Comparison of ENCODE assay signal across 21 cellular contexts in the genomic region with DNA sequence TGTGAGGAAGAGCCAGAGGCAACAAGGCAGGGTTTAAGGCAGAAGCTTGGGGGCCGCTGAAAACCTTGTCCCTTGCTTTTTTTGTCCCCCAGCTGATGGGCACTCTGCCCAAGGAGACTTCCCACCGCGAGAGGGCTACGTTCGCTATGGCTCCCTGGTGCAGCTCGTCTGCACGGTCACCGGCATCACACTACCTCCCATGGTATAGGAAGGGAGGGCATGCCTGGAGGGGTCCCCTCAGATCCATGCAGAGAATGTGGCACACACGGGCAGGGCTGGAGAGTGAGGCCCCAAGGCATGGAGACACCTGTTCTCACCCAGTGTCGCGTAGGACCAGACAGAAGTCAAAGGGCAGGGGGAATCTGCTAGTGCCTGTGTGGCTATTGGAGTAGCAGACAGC. TPM values are rescaled to one million over a fixed set of nuclear protein-coding genes. Genes with fewer than 3 reads are reported as not detected.
DNase-seq lines count a peak whose midpoint lies in the region; ATAC-seq, FAIRE-seq and TF ChIP-seq lines count a peak whose summit lies in the region.
"Had no signal": no experiment of that assay in that cellular context is flagged by ENCODE, and none has a peak within 500 bp of the region (broad histone marks: within the 10 kb centered on the region; RNA-seq: fewer than 3 reads in every experiment).

No MANE protein-coding gene starts in this region.

- no peak overlapping the region for H2BK120ac ChIP-seq in H1 (replicated peaks; ENCODE audit: low read depth, low read length)

- no peak overlapping the region for H3K23ac ChIP-seq in H1 (ENCODE audit: insufficient read length)

- CTCF ChIA-PET in H1 (lab: Charles Lee; ENCODE audit: partially characterized antibody): interaction anchor here (0.9 to 5.3 kb wide), 9 partner anchors 21 to 457 kb away, joined by 3 to 31 read pairs (median 5); no protein-coding TSS in a partner anchor

- no peak overlapping the region for H3K4ac ChIP-seq in H1 (replicated peaks; ENCODE audit: insufficient read length, low read depth, low read length)

- no peak overlapping the region for H2BK15ac ChIP-seq in H1 (ENCODE audit: low read length)

- TF ChIP-seq RAD21 in H1 (IDR thresholded peaks at IDR 0.05 in 1 of 2, conservative IDR thresholded peaks at IDR 0.05 in 1 of 2; ENCODE audit: low read depth in 2 of 2, low read length in 2 of 2): no peak

- H3K36me3 ChIP-seq in BLaER1 (no peaks in the 10 kb centered on the region), H1 (ENCODE audit: control insufficient read depth in 2 of 4, insufficient read depth in 4 of 4, low read length in 3 of 4) (no peaks in the 10 kb centered on the region), upper lobe of right lung (no peaks in the 10 kb centered on the region)
- no peaks in the 10 kb centered on the region for H3K36me3 ChIP-seq in BLaER1 treated with 17β-estradiol and CSF1 and Interleukin-3, amounts not matched to agents 10 nM and 100 nM
- H3K36me3 ChIP-seq: HAP-1 had no signal

- peak overlapping the region; percentile 54; the same call in 1 of the 2 replicates for H4K8ac ChIP-seq in H1 (ENCODE audit: extremely low read depth, insufficient read depth, low read length)

- 86% methylated on average over 11 of the region's 11 CpGs; no CpG with 5 or more reads in 1 of the 2 experiments for WGBS in H1 (ENCODE audit: extremely low coverage in 1 of 2, insufficient coverage in 1 of 2, insufficient read length in 1 of 2, insufficient replicate concordance in 2 of 2, low coverage in 1 of 2, low lambda C conversion rate in 2 of 2, missing lambda C conversion rate in 1 of 2), 2 experiments

- no peak overlapping the region for H2BK20ac ChIP-seq in H1 (ENCODE audit: low read length)

- TF ChIP-seq POLR2A in H1 (IDR thresholded peaks at IDR 0.05; ENCODE audit: control extremely low read depth in 1 of 2, low read depth in 2 of 2, low read length in 2 of 2): no peak

- no peak overlapping the region for H4K5ac ChIP-seq in H1 (ENCODE audit: insufficient read length, low read depth, low read length)

- H3K18ac ChIP-seq in H1 (ENCODE audit: extremely low read depth, low read length): no peak overlapping the region; the same call in 1 of the 2 replicates

- H3K9me3 ChIP-seq in BLaER1 (no peaks in the 10 kb centered on the region), H1 (ENCODE audit: insufficient read depth in 2 of 2, low read depth in 1 of 2, low read length in 1 of 2) (no peaks in the 10 kb centered on the region), upper lobe of right lung (no peaks in the 10 kb centered on the region)
- no peaks in the 10 kb centered on the region for H3K9me3 ChIP-seq in BLaER1 treated with 17β-estradiol and CSF1 and Interleukin-3, amounts not matched to agents 10 nM and 100 nM (replicated peaks in 1 of 11)
- H3K9me3 ChIP-seq: HAP-1 had no signal

- H3K9ac ChIP-seq in BLaER1 (0 out of 2 replicates have a peak overlapping the region, but pooled peaks have one; percentile 25), H1 (replicated peaks in 1 of 4; ENCODE audit: extremely low read depth in 1 of 4, low read depth in 3 of 4, low read length in 3 of 4) (no peak overlapping the region)
- no peak overlapping the region for H3K9ac ChIP-seq in BLaER1 treated with 17β-estradiol and CSF1 and Interleukin-3, amounts not matched to agents 10 nM and 100 nM

- no peak overlapping the region for H2BK5ac ChIP-seq in H1 (ENCODE audit: low read depth, low read length)

- no peak overlapping the region for H2AFZ ChIP-seq in H1 (ENCODE audit: low read length)
- H2AFZ ChIP-seq: GM23338 had no signal

- H3K56ac ChIP-seq in H1 (replicated peaks; ENCODE audit: insufficient read length, low read depth, low read length): no peak overlapping the region

- TF ChIP-seq CTCF in H1 (IDR thresholded peaks at IDR 0.05; ENCODE audit: control extremely low read depth in 1 of 3, insufficient read depth in 1 of 3, low read depth in 1 of 3, low read length in 3 of 3) (no peak), upper lobe of right lung (IDR thresholded peaks at IDR 0.05) (no peak)

- H3K4me3 ChIP-seq in BLaER1 (no peak overlapping the region; the same call in 1 of the 2 replicates), H1 (ENCODE audit: extremely low read depth in 1 of 4, insufficient read depth in 2 of 4, low read depth in 3 of 4, low read length in 4 of 4) (no peak overlapping the region), upper lobe of right lung (no peak overlapping the region)
- no peak overlapping the region for H3K4me3 ChIP-seq in BLaER1 treated with 17β-estradiol and CSF1 and Interleukin-3, amounts not matched to agents 10 nM and 100 nM
- H3K4me3 ChIP-seq: GM23338, HAP-1 had no signal

- H2BK12ac ChIP-seq in H1 (ENCODE audit: low read depth, low read length): no peak overlapping the region

- no peak for TF ChIP-seq EP300 in H1 (IDR thresholded peaks at IDR 0.05; ENCODE audit: borderline replicate concordance in 1 of 2, low read depth in 2 of 2, low read length in 2 of 2)

- H3K27ac ChIP-seq in BLaER1: peak overlapping the region; percentile 58
- H3K27ac ChIP-seq in BLaER1 treated with 17β-estradiol and CSF1 and Interleukin-3, amounts not matched to agents 10 nM and 100 nM: no peak overlapping the region
- H3K27ac ChIP-seq in H1 (ENCODE audit: low read depth, low read length): no peak overlapping the region
- no peak overlapping the region for H3K27ac ChIP-seq in upper lobe of right lung

- no peak overlapping the region for H3K14ac ChIP-seq in H1 (ENCODE audit: insufficient read length)

- H2AK5ac ChIP-seq in H1 (ENCODE audit: low read depth, low read length): no peak overlapping the region

- ATAC-seq in upper lobe of right lung: no peak
- ATAC-seq: GM23338 had no signal

- intact Hi-C loops in upper lobe of right lung (cut with DNase I): no loop called here

- H4K20me1 ChIP-seq in BLaER1: no peaks in the 10 kb centered on the region
- H4K20me1 ChIP-seq in BLaER1 treated with 17β-estradiol and CSF1 and Interleukin-3, amounts not matched to agents 10 nM and 100 nM: no peaks in the 10 kb centered on the region
- H4K20me1 ChIP-seq in H1 (replicated peaks in 1 of 2; ENCODE audit: control insufficient read depth in 1 of 2, insufficient read depth in 2 of 2, low read length in 2 of 2): peaks cover 0 to 1% of the 10 kb centered on the region in 2 experiments

- no peak overlapping the region for H4K91ac ChIP-seq in H1 (replicated peaks; ENCODE audit: insufficient read length, low read length)

- peaks cover 4% of the 10 kb centered on the region; the same call in 1 of the 2 replicates for H3K23me2 ChIP-seq in H1 (ENCODE audit: low read depth, low read length)

- no peaks in the 10 kb centered on the region for H3K27me3 ChIP-seq in BLaER1
- H3K27me3 ChIP-seq in BLaER1 treated with 17β-estradiol and CSF1 and Interleukin-3, amounts not matched to agents 10 nM and 100 nM: no peaks in the 10 kb centered on the region
- H3K27me3 ChIP-seq in H1 (replicated peaks in 1 of 4; ENCODE audit: control insufficient read depth in 3 of 4, extremely low read depth in 1 of 4, insufficient read depth in 3 of 4, low read length in 3 of 4): peaks cover 0 to 12% (median 5%) of the 10 kb centered on the region in 4 experiments; a peak in 4 of 7 replicates
- H3K27me3 ChIP-seq in upper lobe of right lung: peaks cover 48% of the 10 kb centered on the region

- FAIRE-seq in H1 (lab: Jason Lieb, UNC): no peak
- FAIRE-seq: D721Med, GM12891, GM18507, H54 had no signal

- H3K4me1 ChIP-seq in BLaER1 (peaks cover 74% of the 10 kb centered on the region), H1 (replicated peaks in 1 of 4; ENCODE audit: control insufficient read depth in 3 of 4, insufficient read depth in 4 of 4, low read length in 3 of 4) (peaks cover 0 to 2% (median 0%) of the 10 kb centered on the region in 4 experiments; a peak in 3 of 7 replicates), upper lobe of right lung (no peaks in the 10 kb centered on the region)
- H3K4me1 ChIP-seq in BLaER1 treated with 17β-estradiol and CSF1 and Interleukin-3, amounts not matched to agents 10 nM and 100 nM: peaks cover 10 to 75% (median 57%) of the 10 kb centered on the region in 10 experiments
- H3K4me1 ChIP-seq: HAP-1 had no signal

- no peaks in the 10 kb centered on the region for H3K79me1 ChIP-seq in H1 (ENCODE audit: low read depth, low read length)

- no peaks in the 10 kb centered on the region for H3K79me2 ChIP-seq in H1 (ENCODE audit: control insufficient read depth in 1 of 2, insufficient read depth in 2 of 2, low read length in 2 of 2)

- no peak for DNase-seq in H1 (ENCODE audit: low read depth in 1 of 2, low spot score in 2 of 2)
- peak; percentile 48 for DNase-seq in upper lobe of right lung
- no peak for DNase-seq in NK-92 treated with Interleukin-12 subunit alpha and Interleukin-12 subunit beta, amount 100 ng/mL, for 24 hours (lab: John Stamatoyannopoulos, UW)
- no peak for DNase-seq in EL
- DNase-seq: CD4-positive, alpha-beta T cell; CD8-positive, alpha-beta memory T cell; DMS 273 treated with DMSO at 0.1 percent for 48 hours; GF-D8 had no signal

- peak overlapping the region; percentile 76 for H3K4me2 ChIP-seq in BLaER1
- H3K4me2 ChIP-seq in BLaER1 treated with 17β-estradiol and CSF1 and Interleukin-3, amounts not matched to agents 10 nM and 100 nM: peak overlapping the region in 9 of 11 experiments; percentile 24 to 87 (median 68); a peak in 15 of 22 replicates
- no peak overlapping the region for H3K4me2 ChIP-seq in H1 (ENCODE audit: insufficient read depth in 1 of 2, low read depth in 2 of 2, low read length in 2 of 2)
- H3K4me2 ChIP-seq: GM23338 had no signal

- POLR2A ChIA-PET in H1 (lab: Charles Lee; ENCODE audit: partially characterized antibody): interaction anchor here (0.9 to 1.2 kb wide), 3 partner anchors 10 to 123 kb away, joined by 3 read pairs; no protein-coding TSS in a partner anchor

RNA-seq across cellular contexts. Expression of a gene that starts 5.8 kb away (rescaled TPM):
- total RNA-seq in H1 (2021; fragmentation: NEBNext Ultra II Directional; extraction: Animal tissue kit (Norgen Biotek cat#: 25700)): 4.0 and 4.4 TPM in 2 replicates
- polyA plus RNA-seq in H1 (2011; rRNA removed): 2.1 and 3.6 TPM in 2 replicates
- polyA plus RNA-seq in H1 (2011; cell fraction: cytosol; rRNA removed): 2.5 TPM
- 5.2 TPM for polyA plus RNA-seq in H1 (2011; cell fraction: nucleus; rRNA removed)
- 0.86 to 2.7 TPM (median 2.3 TPM) in 4 replicates for polyA plus RNA-seq in H1 (2012, experiment 1 of 2)
- polyA plus RNA-seq in H1 (2012, experiment 2 of 2): 1.5 TPM
- 2.7 TPM for polyA plus RNA-seq in H1 (2013, experiment 1 of 2)
- polyA plus RNA-seq in H1 (2013, experiment 2 of 2): 2.1 TPM
- polyA minus RNA-seq in H1 (2011; rRNA and poly(A)+ RNA removed): 0.59 and 0.63 TPM in 2 replicates
- polyA minus RNA-seq in H1 (2011; cell fraction: cytosol; rRNA and poly(A)+ RNA removed): 2.1 TPM
- polyA minus RNA-seq in H1 (2011; cell fraction: nucleus; rRNA and poly(A)+ RNA removed): 1.4 TPM
- total RNA-seq in upper lobe of right lung: 0.29 TPM
- total RNA-seq: A172; CD4-positive, alpha-beta T cell; G401 had no signal
- polyA plus RNA-seq: CD14-positive monocyte; CD8-positive, alpha-beta memory T cell had no signal

RNA-seq across cellular contexts. Expression of a gene that starts 7.3 kb away (rescaled TPM):
- 0.67 and 0.73 TPM in 2 replicates for total RNA-seq in H1 (2021; fragmentation: NEBNext Ultra II Directional; extraction: Animal tissue kit (Norgen Biotek cat#: 25700))
- polyA plus RNA-seq in H1 (2011; rRNA removed): 1.3 and 1.5 TPM in 2 replicates
- 1.0 TPM for polyA plus RNA-seq in H1 (2011; cell fraction: cytosol; rRNA removed)
- 1.8 TPM for polyA plus RNA-seq in H1 (2011; cell fraction: nucleus; rRNA removed)
- polyA plus RNA-seq in H1 (2012, experiment 1 of 2): 0.22 to 0.98 TPM (median 0.68 TPM) in 4 replicates
- 0.47 TPM for polyA plus RNA-seq in H1 (2012, experiment 2 of 2)
- 0.79 TPM for polyA plus RNA-seq in H1 (2013, experiment 1 of 2)
- 0.72 TPM for polyA plus RNA-seq in H1 (2013, experiment 2 of 2)
- 0.15 and 0.32 TPM in 2 replicates for polyA minus RNA-seq in H1 (2011; rRNA and poly(A)+ RNA removed)
- not detected for polyA minus RNA-seq in H1 (2011; cell fraction: cytosol; rRNA and poly(A)+ RNA removed)
- polyA minus RNA-seq in H1 (2011; cell fraction: nucleus; rRNA and poly(A)+ RNA removed): 0.70 TPM
- total RNA-seq in upper lobe of right lung: not detected
- total RNA-seq: A172; A673; CD4-positive, alpha-beta T cell; CD8-positive, alpha-beta memory T cell; G401 had no signal
- polyA plus RNA-seq: BJ; CD14-positive monocyte; CD8-positive, alpha-beta memory T cell had no signal

RNA-seq across cellular contexts. Expression of a gene that starts 34.3 kb away (rescaled TPM):
- total RNA-seq in H1 (2021; fragmentation: NEBNext Ultra II Directional; extraction: Animal tissue kit (Norgen Biotek cat#: 25700)): 59.2 and 60.2 TPM in 2 replicates
- 29.9 and 34.6 TPM in 2 replicates for polyA plus RNA-seq in H1 (2011; rRNA removed)
- 33.3 TPM for polyA plus RNA-seq in H1 (2011; cell fraction: cytosol; rRNA removed)
- 20.2 TPM for polyA plus RNA-seq in H1 (2011; cell fraction: nucleus; rRNA removed)
- polyA plus RNA-seq in H1 (2012, experiment 1 of 2): 49.5 to 58.2 TPM (median 53.1 TPM) in 4 replicates
- polyA plus RNA-seq in H1 (2012, experiment 2 of 2): 62.5 TPM
- 51.2 TPM for polyA plus RNA-seq in H1 (2013, experiment 1 of 2)
- polyA plus RNA-seq in H1 (2013, experiment 2 of 2): 59.1 TPM
- polyA minus RNA-seq in H1 (2011; rRNA and poly(A)+ RNA removed): 65.3 and 74.9 TPM in 2 replicates
- polyA minus RNA-seq in H1 (2011; cell fraction: cytosol; rRNA and poly(A)+ RNA removed): 45.6 TPM
- polyA minus RNA-seq in H1 (2011; cell fraction: nucleus; rRNA and poly(A)+ RNA removed): 17.7 TPM
- 345 TPM for total RNA-seq in upper lobe of right lung

RNA-seq across cellular contexts. Expression of a gene that starts 49.0 kb away (rescaled TPM):
- total RNA-seq in H1 (2021; fragmentation: NEBNext Ultra II Directional; extraction: Animal tissue kit (Norgen Biotek cat#: 25700)): 18.2 and 19.6 TPM in 2 replicates
- polyA plus RNA-seq in H1 (2011; rRNA removed): 50.8 and 57.4 TPM in 2 replicates
- 29.3 TPM for polyA plus RNA-seq in H1 (2011; cell fraction: cytosol; rRNA removed)
- 32.0 TPM for polyA plus RNA-seq in H1 (2011; cell fraction: nucleus; rRNA removed)
- 15.1 to 17.8 TPM (median 16.5 TPM) in 4 replicates for polyA plus RNA-seq in H1 (2012, experiment 1 of 2)
- polyA plus RNA-seq in H1 (2012, experiment 2 of 2): 23.0 TPM
- polyA plus RNA-seq in H1 (2013, experiment 1 of 2): 15.6 TPM
- 18.9 TPM for polyA plus RNA-seq in H1 (2013, experiment 2 of 2)
- 44.9 and 51.1 TPM in 2 replicates for polyA minus RNA-seq in H1 (2011; rRNA and poly(A)+ RNA removed)
- 15.0 TPM for polyA minus RNA-seq in H1 (2011; cell fraction: cytosol; rRNA and poly(A)+ RNA removed)
- 21.8 TPM for polyA minus RNA-seq in H1 (2011; cell fraction: nucleus; rRNA and poly(A)+ RNA removed)
- total RNA-seq in upper lobe of right lung: 46.5 TPM

RNA-seq across cellular contexts. Expression of a gene that starts 59.6 kb away (rescaled TPM):
- total RNA-seq in H1 (2021; fragmentation: NEBNext Ultra II Directional; extraction: Animal tissue kit (Norgen Biotek cat#: 25700)): not detected in 2 replicates
- 0.17 TPM in 1 of 2 replicates, not detected in the other for polyA plus RNA-seq in H1 (2011; rRNA removed)
- not detected for polyA plus RNA-seq in H1 (2011; cell fraction: cytosol; rRNA removed)
- not detected for polyA plus RNA-seq in H1 (2011; cell fraction: nucleus; rRNA removed)
- polyA plus RNA-seq in H1 (2012, experiment 1 of 2): 0.40 TPM in 1 of 4 replicates, not detected in the others
- polyA plus RNA-seq in H1 (2012, experiment 2 of 2): not detected
- 0.14 TPM for polyA plus RNA-seq in H1 (2013, experiment 1 of 2)
- not detected for polyA plus RNA-seq in H1 (2013, experiment 2 of 2)
- polyA minus RNA-seq in H1 (2011; rRNA and poly(A)+ RNA removed): not detected in 2 replicates
- 19.1 TPM for polyA minus RNA-seq in H1 (2011; cell fraction: cytosol; rRNA and poly(A)+ RNA removed)
- 11.1 TPM for polyA minus RNA-seq in H1 (2011; cell fraction: nucleus; rRNA and poly(A)+ RNA removed)
- 966 TPM for total RNA-seq in upper lobe of right lung
- total RNA-seq: A673; CD4-positive, alpha-beta T cell; CD8-positive, alpha-beta memory T cell; G401; GM23338 had no signal
- polyA plus RNA-seq: CD8-positive, alpha-beta memory T cell; GM23338 had no signal

Comparison
In these comparisons a context has a peak if more than half of its experiments do, and no peak if none do; other contexts are left out.
1. H3K4me2 ChIP-seq: peak in BLaER1 (single experiment) and BLaER1 treated with 17β-estradiol and CSF1 and Interleukin-3, amounts not matched to agents 10 nM and 100 nM (9 of 11); none in H1 (0 of 2).